Comparison of ENCODE assay signal across 20 cellular contexts in genomic region chr16:4026854-4027253, GRCh38.
"Had no signal": no experiment of that assay in that cellular context is flagged by ENCODE, and none has a peak within 500 bp of the region (broad histone marks: within the 10 kb centered on the region; RNA-seq: fewer than 3 reads in every experiment).

No MANE protein-coding gene starts in this region.

- H3K4me3 Mint-ChIP-seq: dendritic cell treated with granulocyte-macrophage colony-stimulating factor and Interleukin-4, amounts not matched to agents 40 ng/mL and 50 ng/mL, for 4 days; naive thymus-derived CD4-positive, alpha-beta T cell; neural crest cell; type B pancreatic cell had no signal

- H3K4me3 ChIP-seq: esophagus squamous epithelium, gastroesophageal sphincter, ovary, stomach had no signal

- FAIRE-seq: colon, small intestine, urothelium cell line had no signal

- H3K27ac Mint-ChIP-seq: dendritic cell treated with granulocyte-macrophage colony-stimulating factor and Interleukin-4, amounts not matched to agents 40 ng/mL and 50 ng/mL, for 4 days; naive thymus-derived CD4-positive, alpha-beta T cell; progenitor cell of endocrine pancreas; type B pancreatic cell had no signal

- H3K9me3 ChIP-seq: esophagus squamous epithelium, gastroesophageal sphincter, ovary, stomach had no signal

- ATAC-seq: gastroesophageal sphincter; left colon; naive thymus-derived CD4-positive, alpha-beta T cell; right cardiac atrium had no signal

- H3K27me3 Mint-ChIP-seq: dendritic cell treated with granulocyte-macrophage colony-stimulating factor and Interleukin-4, amounts not matched to agents 40 ng/mL and 50 ng/mL, for 4 days; naive thymus-derived CD4-positive, alpha-beta T cell; type B pancreatic cell had no signal

- H3K27ac ChIP-seq: esophagus squamous epithelium, gastroesophageal sphincter, ovary, stomach had no signal

- H3K9me3 Mint-ChIP-seq: type B pancreatic cell had no signal

- H3K27me3 ChIP-seq: gastroesophageal sphincter, ovary, stomach had no signal

- H3K36me3 ChIP-seq: esophagus squamous epithelium, gastroesophageal sphincter, ovary, stomach had no signal

- H3K4me1 ChIP-seq: gastroesophageal sphincter had no signal

- DNase-seq: esophagus squamous epithelium; foreskin fibroblast; left colon; mesendoderm; naive thymus-derived CD4-positive, alpha-beta T cell; nucleus accumbens; ovary; right cardiac atrium; small intestine; stimulated activated CD4-positive, alpha-beta T cell treated with anti-CD3 and anti-CD28 coated beads, Interleukin-12 subunit alpha, Interleukin-12 subunit beta, amount 100 ng/mL, for 4 hours; stimulated activated naive CD4-positive, alpha-beta T cell; stomach; substantia nigra had no signal
